In genomic region chr20:22921595-22922421, GRCh38 we compare ENCODE assay signal across 12 cellular contexts.
DNase-seq lines count a peak whose midpoint lies in the region; ATAC-seq and TF ChIP-seq lines count a peak whose summit lies in the region.
"Had no signal": no experiment of that assay in that cellular context is flagged by ENCODE, and none has a peak within 500 bp of the region (broad histone marks: within the 10 kb centered on the region; RNA-seq: fewer than 3 reads in every experiment).

No MANE protein-coding gene starts in this region.

- H3K27ac ChIP-seq in brain microvascular endothelial cell (no peak overlapping the region), Peyer's patch (no peak overlapping the region)
- no peak overlapping the region for H3K27ac ChIP-seq in naive thymus-derived CD4-positive, alpha-beta T cell (ENCODE audit: low read depth, low read length)
- H3K27ac ChIP-seq: prostate gland, stomach had no signal

- H3K27me3 Mint-ChIP-seq in naive thymus-derived CD4-positive, alpha-beta T cell = peaks cover 0 to 31% (median 12%) of the 10 kb centered on the region in 5 donors
- H3K27me3 Mint-ChIP-seq: activated CD4-positive, alpha-beta memory T cell treated with anti-CD3 and anti-CD28 coated beads, Interleukin-2, amount 10 ng/mL, durations not matched to agents 7 days and 5 days had no signal

- intact Hi-C loops in naive thymus-derived CD4-positive, alpha-beta T cell (cut with micrococcal nuclease) = no loop called here

- in situ Hi-C loops in brain microvascular endothelial cell (cut with HindIII; ENCODE audit: low pct_ligation_motif_present, low sequenced_read_pairs) = no loop called here

- H3K4me1 ChIP-seq in naive thymus-derived CD4-positive, alpha-beta T cell (ENCODE audit: control insufficient read depth in 2 of 2, insufficient read depth in 2 of 2, low read length in 2 of 2) = no peaks in the 10 kb centered on the region
- H3K4me1 ChIP-seq in Peyer's patch = no peaks in the 10 kb centered on the region
- H3K4me1 ChIP-seq: prostate gland had no signal

- CTCF ChIA-PET in naive thymus-derived CD4-positive, alpha-beta T cell (lab: Charles Lee) = no interaction called here

- POLR2A ChIA-PET in naive thymus-derived CD4-positive, alpha-beta T cell (lab: Charles Lee) = no interaction called here

- TF ChIP-seq POLR2A in Peyer's patch (IDR thresholded peaks at IDR 0.05) = no peak

- H3K9me3 Mint-ChIP-seq in naive thymus-derived CD4-positive, alpha-beta T cell = peaks cover 0 to 7% (median 1%) of the 10 kb centered on the region in 11 donors
- H3K9me3 Mint-ChIP-seq: activated CD4-positive, alpha-beta memory T cell treated with anti-CD3 and anti-CD28 coated beads, Interleukin-2, amount 10 ng/mL, durations not matched to agents 7 days and 5 days had no signal

- H3K4me3 Mint-ChIP-seq in naive thymus-derived CD4-positive, alpha-beta T cell = no peak overlapping the region
- H3K4me3 Mint-ChIP-seq: activated CD4-positive, alpha-beta memory T cell treated with anti-CD3 and anti-CD28 coated beads, Interleukin-2, amount 10 ng/mL, durations not matched to agents 7 days and 5 days had no signal

- H3K27me3 ChIP-seq in brain microvascular endothelial cell (replicated peaks) = peaks cover 3% of the 10 kb centered on the region
- H3K27me3 ChIP-seq in naive thymus-derived CD4-positive, alpha-beta T cell (ENCODE audit: control insufficient read depth in 2 of 2, insufficient read depth in 2 of 2, low read length in 2 of 2) = no peaks in the 10 kb centered on the region
- no peaks in the 10 kb centered on the region for H3K27me3 ChIP-seq in Peyer's patch
- H3K27me3 ChIP-seq: stomach had no signal

- peak; percentile 80 for DNase-seq in EH (ENCODE audit: low read depth)
- DNase-seq in NOMO-1 treated with dmso at 0.1 percent for 144 hours (lab: John Stamatoyannopoulos, UW; ENCODE audit: unreplicated experiment) = peak; percentile 49
- peak; percentile 59 for DNase-seq in brain microvascular endothelial cell
- no peak for DNase-seq in naive thymus-derived CD4-positive, alpha-beta T cell
- DNase-seq in amniotic stem cell (lab: John Stamatoyannopoulos, UW) = no peak
- DNase-seq in cerebellar nuclear complex (lab: John Stamatoyannopoulos, UW) = no peak
- DNase-seq in NCI-H774 (lab: John Stamatoyannopoulos, UW) = no peak
- no peak for DNase-seq in Peyer's patch
- DNase-seq: activated CD4-positive, alpha-beta memory T cell treated with anti-CD3 and anti-CD28 coated beads, Interleukin-2, amount 10 ng/mL, durations not matched to agents 7 days and 5 days; NCI-H510A treated with DMSO at 0.1 percent for 48 hours; stomach had no signal

- no peak overlapping the region for H3K27ac Mint-ChIP-seq in naive thymus-derived CD4-positive, alpha-beta T cell
- H3K27ac Mint-ChIP-seq: activated CD4-positive, alpha-beta memory T cell treated with anti-CD3 and anti-CD28 coated beads, Interleukin-2, amount 10 ng/mL, durations not matched to agents 7 days and 5 days had no signal

- H3K4me3 ChIP-seq in brain microvascular endothelial cell (ENCODE audit: low read depth, low read length) (no peak overlapping the region), Peyer's patch (no peak overlapping the region)
- H3K4me3 ChIP-seq in naive thymus-derived CD4-positive, alpha-beta T cell (ENCODE audit: low read length) = no peak overlapping the region
- H3K4me3 ChIP-seq: prostate gland, stomach had no signal

- peaks cover 0 to 3% (median 0%) of the 10 kb centered on the region in 7 donors for H3K4me1 Mint-ChIP-seq in naive thymus-derived CD4-positive, alpha-beta T cell
- H3K4me1 Mint-ChIP-seq: activated CD4-positive, alpha-beta memory T cell treated with anti-CD3 and anti-CD28 coated beads, Interleukin-2, amount 10 ng/mL, durations not matched to agents 7 days and 5 days had no signal

- TF ChIP-seq CTCF in brain microvascular endothelial cell (IDR thresholded peaks at IDR 0.05; ENCODE audit: low read depth, low read length, missing control alignments) (no peak), Peyer's patch (IDR thresholded peaks at IDR 0.05) (no peak)

- no peaks in the 10 kb centered on the region for H3K9me3 ChIP-seq in naive thymus-derived CD4-positive, alpha-beta T cell (ENCODE audit: control insufficient read depth in 2 of 3, low read length in 3 of 3)
- no peaks in the 10 kb centered on the region for H3K9me3 ChIP-seq in Peyer's patch
- H3K9me3 ChIP-seq: prostate gland, stomach had no signal

- peak; percentile 57 for ATAC-seq in naive thymus-derived CD4-positive, alpha-beta T cell

- no peaks in the 10 kb centered on the region for H3K36me3 ChIP-seq in brain microvascular endothelial cell (replicated peaks)
- H3K36me3 ChIP-seq in naive thymus-derived CD4-positive, alpha-beta T cell (ENCODE audit: control insufficient read depth in 2 of 3, insufficient read depth in 3 of 3, low read length in 3 of 3) = no peaks in the 10 kb centered on the region
- no peaks in the 10 kb centered on the region for H3K36me3 ChIP-seq in Peyer's patch
- H3K36me3 ChIP-seq: prostate gland, stomach had no signal

- no peaks in the 10 kb centered on the region for H3K36me3 Mint-ChIP-seq in naive thymus-derived CD4-positive, alpha-beta T cell

Comparison
In these comparisons a context has a peak if more than half of its experiments do, and no peak if none do; other contexts are left out.
1. DNase-seq: peak in EH (single experiment), NOMO-1 treated with dmso at 0.1 percent for 144 hours (single experiment) and brain microvascular endothelial cell (single experiment); none in naive thymus-derived CD4-positive, alpha-beta T cell (0 of 9), amniotic stem cell (single experiment), cerebellar nuclear complex (0 of 2), NCI-H774 (single experiment) and Peyer's patch (0 of 3).